In the genomic region with DNA sequence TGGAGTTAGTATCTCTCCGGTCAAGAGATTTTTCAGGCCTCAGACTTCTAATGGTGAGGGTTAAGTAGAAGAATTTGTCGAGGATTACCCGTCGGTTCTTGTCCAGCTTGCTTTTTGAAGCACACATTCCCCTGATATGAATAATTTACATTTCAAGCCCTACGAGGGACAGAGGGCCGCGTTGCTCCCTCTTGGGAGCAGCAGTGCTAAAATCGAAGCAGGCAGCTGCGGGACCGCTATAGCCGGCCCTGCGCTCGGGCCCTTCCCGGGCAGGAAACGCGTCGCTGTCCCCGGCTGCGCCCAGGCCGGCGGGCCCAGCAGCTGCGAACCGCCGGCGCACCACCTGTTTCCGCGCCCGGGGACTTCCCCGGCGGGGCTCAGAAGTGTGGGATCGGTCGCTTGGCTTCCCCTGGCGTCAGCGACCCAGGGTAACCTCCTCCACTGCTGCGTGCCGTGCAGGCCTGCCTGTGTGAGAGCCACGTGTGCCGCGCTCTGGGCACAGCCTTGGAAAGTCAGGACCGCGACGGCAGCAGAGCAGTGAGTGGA, we compare ENCODE assay signal across 8 cellular contexts. TPM values are rescaled to one million over a fixed set of nuclear protein-coding genes. Genes with fewer than 3 reads are reported as not detected.
A peak's percentile ranks its signal among the peaks of the same experiment; 100 is the strongest.
DNase-seq lines count a peak whose midpoint lies in the region; ATAC-seq and TF ChIP-seq lines count a peak whose summit lies in the region.
"Not testable (repeated sequence)": the region's sequence is repeated elsewhere in the genome, so short reads cannot be mapped to it uniquely, and the experiment has no call there.

No MANE protein-coding gene starts in this region.

- TF ChIP-seq POLR2A in Peyer's patch (IDR thresholded peaks at IDR 0.05), result not testable (repeated sequence)

- H3K27me3 ChIP-seq in Peyer's patch; endodermal cell (ENCODE audit: control insufficient read depth, insufficient read depth, low read length, poor library complexity, severe bottlenecking); muscle layer of duodenum (ENCODE audit: low read depth, low read length): not testable (repeated sequence)

- H3K4me1 ChIP-seq in Peyer's patch, result peaks cover 0 to 10% (median 3%) of the 10 kb centered on the region in 4 donors
- H3K4me1 ChIP-seq in endodermal cell (ENCODE audit: control insufficient read depth, insufficient read depth, low read length); muscle layer of duodenum (ENCODE audit: control insufficient read depth in 1 of 2, insufficient read depth in 2 of 2, low read length in 2 of 2): not testable (repeated sequence)

- peak overlapping the region; percentile 44 to 80 (median 69) for H3K27ac ChIP-seq in Peyer's patch
- not testable (repeated sequence) for H3K27ac ChIP-seq in endodermal cell (ENCODE audit: low read depth, low read length)
- peak overlapping the region; percentile 56 for H3K27ac ChIP-seq in muscle layer of duodenum (ENCODE audit: low read length)

- H3K36me3 Mint-ChIP-seq in endodermal cell (ENCODE audit: low read depth), result peaks cover 28% of the 10 kb centered on the region

- H3K4me3 Mint-ChIP-seq in endodermal cell, result peak overlapping the region; percentile 42

- H3K4me3 ChIP-seq in Peyer's patch (peak overlapping the region in 1 of 4 donors; percentile 16), endodermal cell (ENCODE audit: low read length) (peak overlapping the region; percentile 40)
- not testable (repeated sequence) for H3K4me3 ChIP-seq in muscle layer of duodenum (ENCODE audit: low read depth in 1 of 2, low read length in 2 of 2)

- not testable (repeated sequence) for TF ChIP-seq CTCF in Peyer's patch (IDR thresholded peaks at IDR 0.05); endodermal cell (conservative IDR thresholded peaks at IDR 0.05)

- peak; percentile 75 for DNase-seq in DMS 273 (lab: John Stamatoyannopoulos, UW; ENCODE audit: unreplicated experiment)
- DNase-seq in Peyer's patch, result peak; percentile 73 to 83 (median 80)
- peak; percentile 78 for DNase-seq in activated T-cell treated with anti-CD3 and anti-CD28 coated beads for 48 hours (ENCODE audit: low read depth)
- DNase-seq in endodermal cell, result peak; percentile 84
- peak; percentile 51 to 62 for DNase-seq in stimulated activated CD8-positive, alpha-beta memory T cell treated with anti-CD3 and anti-CD28 coated beads, Interleukin-2, amount 100 ng/mL, for 48 hours (ENCODE audit: low read depth in 2 of 2)

- H3K9ac ChIP-seq in endodermal cell (ENCODE audit: extremely low read depth, low read length, poor library complexity, severe bottlenecking), result not testable (repeated sequence)

- WGBS in endodermal cell (ENCODE audit: insufficient coverage in 1 of 2, insufficient read length in 1 of 2), 2 experiments, result 13 to 100% methylated on average over 1 to 30 of the region's 42 CpGs

- H3K27me3 Mint-ChIP-seq in endodermal cell (ENCODE audit: insufficient read depth), result not testable (repeated sequence)

- H3K27ac Mint-ChIP-seq in endodermal cell, result not testable (repeated sequence)

- H3K9me3 Mint-ChIP-seq in endodermal cell, result not testable (repeated sequence)

- ATAC-seq in GM19468 (IDR thresholded peaks at IDR 0.05; ENCODE audit: extremely low read depth, unreplicated experiment) (peak; percentile 83), HG03280 (IDR thresholded peaks at IDR 0.05; ENCODE audit: unreplicated experiment) (peak; percentile 86)

- not testable (repeated sequence) for H3K4me1 Mint-ChIP-seq in endodermal cell

- H3K36me3 ChIP-seq in Peyer's patch, result peaks cover 0 to 11% (median 0%) of the 10 kb centered on the region in 3 donors
- H3K36me3 ChIP-seq in endodermal cell (ENCODE audit: control insufficient read depth, insufficient read depth, low read length), result peaks cover 27% of the 10 kb centered on the region
- H3K36me3 ChIP-seq in muscle layer of duodenum (ENCODE audit: control insufficient read depth in 1 of 2, insufficient read depth in 2 of 2, low read length in 2 of 2), result peaks cover 0 to 15% of the 10 kb centered on the region in 2 donors

- not testable (repeated sequence) for H3K9me3 ChIP-seq in Peyer's patch; endodermal cell (ENCODE audit: control insufficient read depth, low read length); muscle layer of duodenum (ENCODE audit: control insufficient read depth in 1 of 2, low read length in 2 of 2)

RNA-seq across cellular contexts. Expression of a gene that starts 11.1 kb away (rescaled TPM):
- 10 to 100 TPM; 18.0 to 38.8 (median 31.2) TPM for total RNA-seq in Peyer's patch
- total RNA-seq in endodermal cell, result 10 to 100 TPM; 64.0 to 89.4 TPM
- polyA plus RNA-seq in endodermal cell (2013, experiment 1 of 2), result 88.9 TPM
- polyA plus RNA-seq in endodermal cell (2013, experiment 2 of 2), result 86.9 TPM

RNA-seq across cellular contexts. Expression of a gene that starts 32.0 kb away (rescaled TPM):
- 1 to 10 TPM in 2 of 4 donors, not detected in 2; 1.1 to 1.7 TPM for total RNA-seq in Peyer's patch
- total RNA-seq in endodermal cell, result under 1 TPM; 0.18 to 0.58 TPM
- polyA plus RNA-seq in endodermal cell (2013, experiment 1 of 2), result 0.32 TPM
- polyA plus RNA-seq in endodermal cell (2013, experiment 2 of 2), result 0.37 TPM

RNA-seq across cellular contexts. Expression of a gene that starts 32.3 kb away (rescaled TPM):
- 10 to 100 TPM in 1 of 4 donors, 1 to 10 TPM in 2, under 1 TPM in 1; 0.70 to 29.7 (median 2.0) TPM for total RNA-seq in Peyer's patch
- 10 to 100 TPM in 1 of 2 donors, 1 to 10 TPM in 1; 4.4 to 14.1 TPM for total RNA-seq in endodermal cell
- polyA plus RNA-seq in endodermal cell (2013, experiment 1 of 2), result 6.2 TPM
- 5.0 TPM for polyA plus RNA-seq in endodermal cell (2013, experiment 2 of 2)
